In genomic region chr16:30947533-30948086, GRCh38 we compare ENCODE assay signal across 8 cellular contexts. TPM values are rescaled to one million over a fixed set of nuclear protein-coding genes. Genes with fewer than 3 reads are reported as not detected.
DNase-seq lines count a peak whose midpoint lies in the region; ATAC-seq and TF ChIP-seq lines count a peak whose summit lies in the region.

No MANE protein-coding gene starts in this region.

- H3K4me1 ChIP-seq in A673 (ENCODE audit: insufficient read depth, low read length, poor library complexity, severe bottlenecking) (peaks cover 7% of the 10 kb centered on the region), right atrium auricular region (peaks cover 0 to 40% of the 10 kb centered on the region in 2 donors)
- peaks cover 18% of the 10 kb centered on the region for H3K4me1 ChIP-seq in CD8-positive, alpha-beta memory T cell (ENCODE audit: insufficient read depth, low read length)

- H3K27ac Mint-ChIP-seq in WTC11 = peak overlapping the region; percentile 93
- H3K27ac Mint-ChIP-seq in osteocyte (ENCODE audit: unreplicated experiment) = peak overlapping the region; percentile 97
- H3K27ac Mint-ChIP-seq in CD8-positive, alpha-beta memory T cell = no peak overlapping the region

- POLR2A ChIA-PET in A673 (lab: Charles Lee; ENCODE audit: low non-redundant PET) (no interaction called here), WTC11 (lab: Charles Lee) (interaction anchor here (0.7 to 1.6 kb wide), 2 partner anchors 22 to 24 kb away, joined by 3 read pairs; partner anchors contain the start of gene FBXL19)
- POLR2A ChIA-PET in CD8-positive, alpha-beta memory T cell (lab: Charles Lee) = no interaction called here

- CTCF ChIA-PET in A673 (lab: Charles Lee) = no interaction called here
- CTCF ChIA-PET in WTC11 (lab: Charles Lee) = interaction anchor here (0.5 to 2.1 kb wide), 7 partner anchors 12 to 195 kb away, joined by 3 to 12 read pairs (median 3); partner anchors contain the start of gene VKORC1
- CTCF ChIA-PET in CD8-positive, alpha-beta memory T cell (lab: Charles Lee) = no interaction called here

- BruUV-seq in A673 (replicated peaks; lab: Mats Ljungman, UMichigan) = no TSS peak

- H3K4me1 Mint-ChIP-seq in WTC11 (peaks cover 25% of the 10 kb centered on the region), osteocyte (ENCODE audit: unreplicated experiment) (peaks cover 26% of the 10 kb centered on the region)
- H3K4me1 Mint-ChIP-seq in CD8-positive, alpha-beta memory T cell = peaks cover 16 to 26% (median 24%) of the 10 kb centered on the region in 3 donors

- H3K27me3 Mint-ChIP-seq in WTC11 (ENCODE audit: low read depth) (no peaks in the 10 kb centered on the region), osteocyte (ENCODE audit: unreplicated experiment) (no peaks in the 10 kb centered on the region)
- no peaks in the 10 kb centered on the region for H3K27me3 Mint-ChIP-seq in CD8-positive, alpha-beta memory T cell

- intact Hi-C loops in A673 (cut with micrococcal nuclease; ENCODE audit: unreplicated experiment) = no loop called here

- H3K36me3 Mint-ChIP-seq in WTC11 = peaks cover 24% of the 10 kb centered on the region
- H3K36me3 Mint-ChIP-seq in osteocyte (ENCODE audit: unreplicated experiment) = peaks cover 14% of the 10 kb centered on the region
- peaks cover 0 to 14% (median 2%) of the 10 kb centered on the region in 3 donors for H3K36me3 Mint-ChIP-seq in CD8-positive, alpha-beta memory T cell

- TF ChIP-seq CTCF in A673 (conservative IDR thresholded peaks at IDR 0.05; ENCODE audit: low read depth, low read length) (no peak), WTC11 (IDR thresholded peaks at IDR 0.05) (no peak), right atrium auricular region (IDR thresholded peaks at IDR 0.05) (no peak), osteocyte (IDR thresholded peaks at IDR 0.05) (no peak)

- no peak overlapping the region for H3K27ac ChIP-seq in A673 (ENCODE audit: low read depth, low read length, poor library complexity, severe bottlenecking)
- H3K27ac ChIP-seq in right atrium auricular region = peak overlapping the region; percentile 95 to 96
- H3K27ac ChIP-seq in CD8-positive, alpha-beta memory T cell (ENCODE audit: low read depth, low read length) = no peak overlapping the region

- H3K4me3 ChIP-seq in A673 (ENCODE audit: low read depth, low read length, poor library complexity, severe bottlenecking) (peak overlapping the region; percentile 87), right atrium auricular region (peak overlapping the region; percentile 80 to 99)
- H3K4me3 ChIP-seq in CD8-positive, alpha-beta memory T cell (ENCODE audit: low read length) = no peak overlapping the region

- H3K9me3 Mint-ChIP-seq in WTC11 (no peaks in the 10 kb centered on the region), osteocyte (ENCODE audit: unreplicated experiment) (no peaks in the 10 kb centered on the region)
- H3K9me3 Mint-ChIP-seq in CD8-positive, alpha-beta memory T cell = no peaks in the 10 kb centered on the region

- H3K9me3 ChIP-seq in A673 (ENCODE audit: low read depth, low read length, poor library complexity, severe bottlenecking) (no peaks in the 10 kb centered on the region), right atrium auricular region (no peaks in the 10 kb centered on the region)
- no peaks in the 10 kb centered on the region for H3K9me3 ChIP-seq in CD8-positive, alpha-beta memory T cell (ENCODE audit: low read length)

- peaks cover 16% of the 10 kb centered on the region for H3K36me3 ChIP-seq in A673 (ENCODE audit: insufficient read depth, low read length, poor library complexity, severe bottlenecking)
- peaks cover 13% of the 10 kb centered on the region for H3K36me3 ChIP-seq in right atrium auricular region
- H3K36me3 ChIP-seq in CD8-positive, alpha-beta memory T cell (ENCODE audit: insufficient read depth, low read length) = no peaks in the 10 kb centered on the region

- DNase-seq in A673 (ENCODE audit: low spot score) (no peak), WTC11 (ENCODE audit: low spot score) (no peak), right atrium auricular region (ENCODE audit: low spot score) (no peak), osteocyte (ENCODE audit: extremely low spot score, unreplicated experiment) (no peak), AG08396 (ENCODE audit: low spot score) (no peak), cerebellum (ENCODE audit: low spot score) (no peak)
- no peak for DNase-seq in CD8-positive, alpha-beta memory T cell

- ATAC-seq in WTC11 = peak; percentile 0
- ATAC-seq in GM19463 (IDR thresholded peaks at IDR 0.05; ENCODE audit: unreplicated experiment) = no peak

- no peaks in the 10 kb centered on the region for H3K27me3 ChIP-seq in A673 (replicated peaks; ENCODE audit: insufficient read depth, low read depth, low read length, poor library complexity)
- H3K27me3 ChIP-seq in right atrium auricular region = no peaks in the 10 kb centered on the region
- no peaks in the 10 kb centered on the region for H3K27me3 ChIP-seq in CD8-positive, alpha-beta memory T cell (ENCODE audit: insufficient read depth, low read length, poor library complexity, severe bottlenecking)

- H3K4me3 Mint-ChIP-seq in WTC11 (peak overlapping the region; percentile 75), osteocyte (ENCODE audit: unreplicated experiment) (peak overlapping the region; percentile 86)
- no peak overlapping the region for H3K4me3 Mint-ChIP-seq in CD8-positive, alpha-beta memory T cell

TF ChIP-seq in WTC11, 78 proteins besides CTCF, POLR2A, EP300 and RAD21:
- TF ChIP-seq ELF4 (CRISPR knock-in tag; IDR thresholded peaks at IDR 0.05; ENCODE audit: low read depth) (no peak), MAX (CRISPR knock-in tag; IDR thresholded peaks at IDR 0.05) (no peak), NFE2L1 (CRISPR knock-in tag; IDR thresholded peaks at IDR 0.05) (no peak), ZNF263 (CRISPR knock-in tag; IDR thresholded peaks at IDR 0.05; ENCODE audit: low read depth) (no peak), RORB (CRISPR knock-in tag; IDR thresholded peaks at IDR 0.05) (no peak), SP1 (CRISPR knock-in tag; conservative IDR thresholded peaks at IDR 0.05) (no peak)

RNA-seq across cellular contexts. Expression of gene ORAI3, which starts 1.3 kb away (rescaled TPM):
- total RNA-seq in A673 (2021) = 2.1 and 4.3 TPM in 2 replicates
- 10.8 to 13.5 TPM (median 13.2 TPM) in 3 replicates for total RNA-seq in WTC11 (2021)
- total RNA-seq in right atrium auricular region = 10 to 100 TPM; 22.4 to 23.0 TPM
- 25.2 and 30.0 TPM in 2 replicates for total RNA-seq in osteocyte
- 1 to 10 TPM; 8.5 to 8.8 TPM for total RNA-seq in CD8-positive, alpha-beta memory T cell
- polyA plus RNA-seq in CD8-positive, alpha-beta memory T cell = 25.8 TPM
- total RNA-seq in cerebellum = 5.4 TPM

RNA-seq across cellular contexts. Expression of gene SETD1A, which starts 9.9 kb away (rescaled TPM):
- total RNA-seq in A673 (2021) (31.4 and 37.1 TPM in 2 replicates), WTC11 (2021) (29.3 to 31.1 TPM (median 29.4 TPM) in 3 replicates), right atrium auricular region (1 to 10 TPM; 3.8 to 8.6 TPM), osteocyte (20.1 and 22.6 TPM in 2 replicates), cerebellum (3.3 TPM)
- total RNA-seq in CD8-positive, alpha-beta memory T cell = 10 to 100 TPM; 24.7 to 28.8 TPM
- polyA plus RNA-seq in CD8-positive, alpha-beta memory T cell = 2.6 TPM

RNA-seq across cellular contexts. Expression of gene FBXL19, which starts 24.2 kb away (rescaled TPM):
- total RNA-seq in A673 (2021) (37.0 and 39.3 TPM in 2 replicates), WTC11 (2021) (79.0 to 84.9 TPM (median 84.3 TPM) in 3 replicates), right atrium auricular region (1 to 10 TPM; 5.7 to 7.9 TPM), osteocyte (23.1 and 24.3 TPM in 2 replicates), cerebellum (32.3 TPM)
- 10 to 100 TPM; 28.7 to 29.2 TPM for total RNA-seq in CD8-positive, alpha-beta memory T cell
- polyA plus RNA-seq in CD8-positive, alpha-beta memory T cell = 0.25 TPM

RNA-seq across cellular contexts. Expression of gene HSD3B7, which starts 37.4 kb away (rescaled TPM):
- total RNA-seq in A673 (2021) (0.85 and 0.95 TPM in 2 replicates), WTC11 (2021) (4.1 to 4.5 TPM (median 4.5 TPM) in 3 replicates), right atrium auricular region (1 to 10 TPM; 6.0 to 8.5 TPM), osteocyte (7.5 and 7.6 TPM in 2 replicates), cerebellum (1.8 TPM)
- total RNA-seq in CD8-positive, alpha-beta memory T cell = 1 to 10 TPM; 1.6 to 2.1 TPM
- not detected for polyA plus RNA-seq in CD8-positive, alpha-beta memory T cell

RNA-seq across cellular contexts. Expression of gene CTF1, which starts 51.2 kb away (rescaled TPM):
- total RNA-seq in A673 (2021) (1.4 and 1.6 TPM in 2 replicates), WTC11 (2021) (1.4 to 1.9 TPM (median 1.6 TPM) in 3 replicates), right atrium auricular region (1 to 10 TPM; 6.5 to 7.6 TPM), osteocyte (5.1 and 6.0 TPM in 2 replicates), cerebellum (0.36 TPM)
- total RNA-seq in CD8-positive, alpha-beta memory T cell = under 1 TPM in 1 of 2 experiments, not detected in 1; 0.33 TPM
- not detected for polyA plus RNA-seq in CD8-positive, alpha-beta memory T cell

Comparison
In these comparisons a context has a peak if more than half of its experiments do, and no peak if none do; other contexts are left out.
1. H3K27ac ChIP-seq: peak in right atrium auricular region (2 of 2); none in A673 (single experiment) and CD8-positive, alpha-beta memory T cell (single experiment).
2. H3K27ac Mint-ChIP-seq: peak in WTC11 (single experiment) and osteocyte (single experiment); none in CD8-positive, alpha-beta memory T cell (0 of 8).
3. H3K4me3 Mint-ChIP-seq: peak in WTC11 (single experiment) and osteocyte (single experiment); none in CD8-positive, alpha-beta memory T cell (0 of 7).